2 cellular contexts compared by ENCODE assay signal in genomic region chr3:51478630-51479029, GRCh38.
TF ChIP-seq lines count a peak whose summit lies in the region.

No MANE protein-coding gene starts in this region.

TF ChIP-seq in HepG2, 621 proteins besides CTCF, POLR2A, EP300 and RAD21:
- TF ChIP-seq MAFK (conservative IDR thresholded peaks at IDR 0.05 in 1 of 2, IDR thresholded peaks at IDR 0.05 in 1 of 2; ENCODE audit: low read length in 2 of 2) (peak; percentile 84 to 89), ZNF691 (CRISPR knock-in tag; IDR thresholded peaks at IDR 0.05; ENCODE audit: borderline replicate concordance, low read depth) (no peak), ZNF414 (CRISPR knock-in tag; IDR thresholded peaks at IDR 0.05) (no peak), GTF2F1 (IDR thresholded peaks at IDR 0.05; ENCODE audit: low read length) (no peak), ZZZ3 (CRISPR knock-in tag; IDR thresholded peaks at IDR 0.05; ENCODE audit: borderline replicate concordance) (no peak), ZMAT5 (CRISPR knock-in tag; IDR thresholded peaks at IDR 0.05; ENCODE audit: borderline replicate concordance, low read depth) (no peak), FOXK2 (IDR thresholded peaks at IDR 0.05) (no peak), MAFF (IDR thresholded peaks at IDR 0.05; ENCODE audit: low read depth, low read length) (peak; percentile 88)
TF ChIP-seq in HepG2: peak in this region for 2.

TF ChIP-seq in H1, 55 proteins besides CTCF, POLR2A, EP300 and RAD21:
- TF ChIP-seq ATF3 (IDR thresholded peaks at IDR 0.05; ENCODE audit: insufficient read depth, low read depth, low read length) (no peak), MAFK (IDR thresholded peaks at IDR 0.05; ENCODE audit: low read depth, low read length) (peak; percentile 31; the same call in 1 of the 2 replicates), KDM5A (IDR thresholded peaks at IDR 0.05; ENCODE audit: low read length) (no peak)
